13 cellular contexts compared by ENCODE assay signal in the genomic region with DNA sequence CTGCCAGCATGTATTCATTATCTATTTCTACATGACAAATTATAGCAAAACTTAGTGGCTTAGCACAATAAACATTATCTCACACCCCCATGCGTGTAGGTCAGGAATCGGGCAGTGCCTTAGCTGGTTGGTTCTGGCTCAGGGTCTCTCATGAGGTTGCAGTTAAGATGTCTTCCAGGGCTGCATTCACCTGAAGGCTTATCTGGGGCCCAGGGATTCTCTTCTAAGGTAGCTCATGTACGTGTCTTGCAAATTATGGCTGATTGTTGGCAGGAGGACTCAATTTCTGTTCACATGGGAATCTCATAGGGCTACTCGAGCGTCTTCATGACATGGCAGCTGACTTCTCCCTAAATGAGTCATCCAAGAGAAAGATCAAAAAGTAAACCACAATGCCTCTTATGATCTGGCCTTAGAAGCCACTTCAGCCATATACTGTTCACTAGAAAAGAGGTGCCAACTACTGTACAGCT. TPM values are rescaled to one million over a fixed set of nuclear protein-coding genes. Genes with fewer than 3 reads are reported as not detected.
DNase-seq lines count a peak whose midpoint lies in the region; ATAC-seq and TF ChIP-seq lines count a peak whose summit lies in the region.
"Had no signal": no experiment of that assay in that cellular context is flagged by ENCODE, and none has a peak within 500 bp of the region (broad histone marks: within the 10 kb centered on the region; RNA-seq: fewer than 3 reads in every experiment).

No MANE protein-coding gene starts in this region.

- H3K27me3 Mint-ChIP-seq in activated naive CD8-positive, alpha-beta T cell treated with anti-CD3 and anti-CD28 coated beads for 36 hours: no peaks in the 10 kb centered on the region
- H3K27me3 Mint-ChIP-seq: stimulated activated naive CD8-positive, alpha-beta T cell treated with anti-CD3 and anti-CD28 coated beads, Interleukin-15, amount 100 ng/mL, for 72 hours had no signal

- TF ChIP-seq POLR2A in gastrocnemius medialis (IDR thresholded peaks at IDR 0.05): no peak

- peaks cover 7% of the 10 kb centered on the region for H3F3A ChIP-seq in GM23248 (ENCODE audit: insufficient read depth)

- WGBS in GM23248 (ENCODE audit: low coverage in 1 of 2, low lambda C conversion rate in 2 of 2, missing lambda C conversion rate in 2 of 2), 2 experiments: 66 to 72% methylated on average over 5 of the region's 5 CpGs

- no peaks in the 10 kb centered on the region for H4K20me1 ChIP-seq in GM23248 (ENCODE audit: insufficient read depth)

- no peaks in the 10 kb centered on the region for H3K79me2 ChIP-seq in GM23248 (ENCODE audit: insufficient read depth)

- no peak overlapping the region for H3K9ac ChIP-seq in GM23248

- no peak overlapping the region for H3K4me3 ChIP-seq in GM23248
- H3K4me3 ChIP-seq in fibroblast of villous mesenchyme (ENCODE audit: low read depth, low read length): no peak overlapping the region
- H3K4me3 ChIP-seq in gastrocnemius medialis: no peak overlapping the region
- H3K4me3 ChIP-seq: left ventricle myocardium inferior, sigmoid colon had no signal

- H3K9me2 ChIP-seq in GM23248 (ENCODE audit: insufficient read depth): no peaks in the 10 kb centered on the region; the same call in 1 of the 2 replicates

- in situ Hi-C loops in GM23248 (cut with MboI) (no loop called here), gastrocnemius medialis (cut with MboI; ENCODE audit: low sequenced_read_pairs in 4 of 4) (no loop called here)

- H3K9me3 ChIP-seq in GM23248 (ENCODE audit: low read depth): no peaks in the 10 kb centered on the region
- no peaks in the 10 kb centered on the region for H3K9me3 ChIP-seq in gastrocnemius medialis
- H3K9me3 ChIP-seq: left ventricle myocardium inferior, sigmoid colon had no signal

- no peak overlapping the region for H2AFZ ChIP-seq in GM23248

- no peak overlapping the region for H3K27ac ChIP-seq in GM23248
- H3K27ac ChIP-seq in gastrocnemius medialis: no peak overlapping the region
- H3K27ac ChIP-seq: left ventricle myocardium inferior, sigmoid colon had no signal

- TF ChIP-seq CTCF in fibroblast of villous mesenchyme (IDR thresholded peaks at IDR 0.05; ENCODE audit: insufficient read depth, low read depth, low read length): no peak
- no peak for TF ChIP-seq CTCF in gastrocnemius medialis (IDR thresholded peaks at IDR 0.05 in 4 of 5, conservative IDR thresholded peaks at IDR 0.05 in 1 of 5)

- no peaks in the 10 kb centered on the region for H3K27me3 ChIP-seq in GM23248 (replicated peaks; ENCODE audit: insufficient read depth)
- no peaks in the 10 kb centered on the region for H3K27me3 ChIP-seq in gastrocnemius medialis
- H3K27me3 ChIP-seq: sigmoid colon had no signal

- intact Hi-C loops in gastrocnemius medialis (cut with DNase I; ENCODE audit: low total_unique reads): no loop called here

- H3K4me1 ChIP-seq in GM23248 (ENCODE audit: insufficient read depth) (peaks cover 24% of the 10 kb centered on the region), gastrocnemius medialis (no peaks in the 10 kb centered on the region)

- no peaks in the 10 kb centered on the region for H3K9me3 Mint-ChIP-seq in activated naive CD8-positive, alpha-beta T cell treated with anti-CD3 and anti-CD28 coated beads for 36 hours
- H3K9me3 Mint-ChIP-seq: stimulated activated naive CD8-positive, alpha-beta T cell treated with anti-CD3 and anti-CD28 coated beads, Interleukin-15, amount 100 ng/mL, for 72 hours; T-helper 2 cell treated with Interferon-gamma antibody and Interleukin-4, amounts not matched to agents 5 μg/mL and 100 μg/mL, for 36 hours had no signal

- no peaks in the 10 kb centered on the region for H3K36me3 ChIP-seq in GM23248 (ENCODE audit: low read depth)
- H3K36me3 ChIP-seq in gastrocnemius medialis: no peaks in the 10 kb centered on the region
- H3K36me3 ChIP-seq: left ventricle myocardium inferior, sigmoid colon had no signal

- DNase-seq in DMS79 (lab: John Stamatoyannopoulos, UW) (peak; percentile 13), GM23248 (peak; percentile 64), OCI-M1 (lab: John Stamatoyannopoulos, UW) (peak; percentile 53), fibroblast of villous mesenchyme (ENCODE audit: low read depth) (peak; percentile 51), gastrocnemius medialis (no peak), NCI-H2227 treated with DMSO at 0.1 percent for 48 hours (lab: John Stamatoyannopoulos, UW) (no peak)
- no peak for DNase-seq in stimulated activated CD4-positive, alpha-beta T cell treated with anti-CD3 and anti-CD28 coated beads, Interleukin-2, amount 100 ng/mL, for 24 hours
- DNase-seq in activated naive CD8-positive, alpha-beta T cell treated with anti-CD3 and anti-CD28 coated beads for 36 hours: no peak
- DNase-seq: CD4-positive, alpha-beta memory T cell; left ventricle myocardium inferior; sigmoid colon; stimulated activated naive CD8-positive, alpha-beta T cell treated with anti-CD3 and anti-CD28 coated beads, Interleukin-15, amount 100 ng/mL, for 72 hours had no signal

- no peak overlapping the region for H3K27ac Mint-ChIP-seq in activated naive CD8-positive, alpha-beta T cell treated with anti-CD3 and anti-CD28 coated beads for 36 hours
- H3K27ac Mint-ChIP-seq: CD4-positive, alpha-beta memory T cell; stimulated activated naive CD8-positive, alpha-beta T cell treated with anti-CD3 and anti-CD28 coated beads, Interleukin-15, amount 100 ng/mL, for 72 hours; T-helper 2 cell treated with Interferon-gamma antibody and Interleukin-4, amounts not matched to agents 5 μg/mL and 100 μg/mL, for 36 hours had no signal

- H3K4me2 ChIP-seq in GM23248 (ENCODE audit: unreplicated experiment): no peak overlapping the region

- no peaks in the 10 kb centered on the region for H3K36me3 Mint-ChIP-seq in activated naive CD8-positive, alpha-beta T cell treated with anti-CD3 and anti-CD28 coated beads for 36 hours
- H3K36me3 Mint-ChIP-seq: CD4-positive, alpha-beta memory T cell had no signal

- ATAC-seq in gastrocnemius medialis: no peak
- ATAC-seq: stimulated activated naive CD8-positive, alpha-beta T cell treated with anti-CD3 and anti-CD28 coated beads, Interleukin-15, amount 100 ng/mL, for 72 hours had no signal

- no peak overlapping the region for H3K4me3 Mint-ChIP-seq in activated naive CD8-positive, alpha-beta T cell treated with anti-CD3 and anti-CD28 coated beads for 36 hours
- H3K4me3 Mint-ChIP-seq: CD4-positive, alpha-beta memory T cell; stimulated activated naive CD8-positive, alpha-beta T cell treated with anti-CD3 and anti-CD28 coated beads, Interleukin-15, amount 100 ng/mL, for 72 hours; T-helper 2 cell treated with Interferon-gamma antibody and Interleukin-4, amounts not matched to agents 5 μg/mL and 100 μg/mL, for 36 hours had no signal

- H3K4me1 Mint-ChIP-seq in activated naive CD8-positive, alpha-beta T cell treated with anti-CD3 and anti-CD28 coated beads for 36 hours: peaks cover 3% of the 10 kb centered on the region
- H3K4me1 Mint-ChIP-seq: CD4-positive, alpha-beta memory T cell; stimulated activated naive CD8-positive, alpha-beta T cell treated with anti-CD3 and anti-CD28 coated beads, Interleukin-15, amount 100 ng/mL, for 72 hours had no signal

RNA-seq across cellular contexts. Expression of a gene that starts 42.9 kb away (rescaled TPM):
- total RNA-seq in GM23248 (2014; rRNA removed; shearing (Covaris generic)): 9.1 and 11.5 TPM in 2 replicates
- polyA plus RNA-seq in GM23248 (2016; fragmentation: Nextera tagmentation; extraction: Ambion mirVana): 27.3 and 27.5 TPM in 2 replicates
- 14.2 and 16.4 TPM in 2 replicates for total RNA-seq in fibroblast of villous mesenchyme
- 10 to 100 TPM; 12.9 to 16.1 (median 14.0) TPM for total RNA-seq in gastrocnemius medialis
- 10 to 100 TPM; 16.8 to 17.1 TPM for total RNA-seq in activated naive CD8-positive, alpha-beta T cell treated with anti-CD3 and anti-CD28 coated beads for 36 hours

Comparison
In these comparisons a context has a peak if more than half of its experiments do, and no peak if none do; other contexts are left out.
1. DNase-seq: peak in DMS79 (single experiment), GM23248 (single experiment), OCI-M1 (single experiment) and fibroblast of villous mesenchyme (single experiment); none in gastrocnemius medialis (0 of 2), stimulated activated CD4-positive, alpha-beta T cell treated with anti-CD3 and anti-CD28 coated beads, Interleukin-2, amount 100 ng/mL, for 24 hours (0 of 2), NCI-H2227 treated with DMSO at 0.1 percent for 48 hours (single experiment) and activated naive CD8-positive, alpha-beta T cell treated with anti-CD3 and anti-CD28 coated beads for 36 hours (single experiment).